ENCODE assay signal across 37 cellular contexts in the genomic region with DNA sequence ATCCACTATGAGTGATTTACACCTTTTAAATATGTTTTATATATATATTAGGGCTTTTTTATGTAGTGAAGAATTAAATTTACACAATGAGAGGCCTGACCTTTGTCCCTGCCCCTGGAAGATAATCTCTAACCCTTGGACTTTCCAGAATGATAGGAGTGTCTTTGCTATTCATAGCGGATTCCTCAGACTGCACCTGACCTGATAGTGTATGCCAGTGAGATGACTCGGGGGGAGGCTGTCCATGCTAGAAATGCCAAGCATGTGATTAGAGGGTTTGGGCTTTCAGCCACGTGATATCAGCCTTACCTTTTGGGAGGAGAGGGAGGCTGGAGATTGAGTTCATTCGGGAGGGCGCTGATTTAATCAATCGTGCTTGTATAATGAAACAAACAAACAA. TPM values are rescaled to one million over a fixed set of nuclear protein-coding genes. Genes with fewer than 3 reads are reported as not detected.
"Had no signal": no experiment of that assay in that cellular context is flagged by ENCODE, and none has a peak within 500 bp of the region (broad histone marks: within the 10 kb centered on the region; RNA-seq: fewer than 3 reads in every experiment).

No MANE protein-coding gene starts in this region.

- H3K27me3 ChIP-seq: adrenal gland, body of pancreas, brain microvascular endothelial cell, breast epithelium had no signal

- H3K27ac ChIP-seq: adrenal gland, body of pancreas, brain microvascular endothelial cell, breast epithelium, VCaP had no signal

- H3K4me1 Mint-ChIP-seq: activated B cell treated with CpG ODN at 0.5 μM for 24 hours; activated CD4-positive, alpha-beta T cell treated with anti-CD3 and anti-CD28 coated beads, Interleukin-2, amount 10 ng/mL, durations not matched to agents 24 days and 14 days; activated naive CD8-positive, alpha-beta T cell treated with anti-CD3 and anti-CD28 coated beads for 36 hours; activated T-helper 17 cell treated with anti-CD3 and anti-CD28 coated beads, Interleukin-2, amount 50 U/mL, for 72 hours had no signal

- H3K27ac Mint-ChIP-seq: activated B cell treated with CpG ODN at 0.5 μM for 24 hours; activated CD4-positive, alpha-beta memory T cell treated with anti-CD3 and anti-CD28 coated beads for 36 hours; activated CD4-positive, alpha-beta T cell treated with anti-CD3 and anti-CD28 coated beads, Interleukin-2, amount 10 ng/mL, durations not matched to agents 24 days and 14 days; activated CD8-positive, alpha-beta T cell treated with anti-CD3 and anti-CD28 coated beads for 36 hours; activated naive CD4-positive, alpha-beta T cell treated with anti-CD3 and anti-CD28 coated beads for 36 hours; activated naive CD4-positive, alpha-beta T cell treated with anti-CD3 and anti-CD28 coated beads, Interleukin-2, amount 50 U/mL, for 72 hours; activated naive CD8-positive, alpha-beta T cell treated with anti-CD3 and anti-CD28 coated beads for 36 hours; activated T-cell treated with anti-CD3 and anti-CD28 coated beads, Interleukin-2, amount 50 U/mL, for 72 hours; activated T-helper 1 cell treated with anti-CD3 and anti-CD28 coated beads, Interleukin-12 subunit alpha, Interleukin-12 subunit beta, Interleukin-2, Interleukin-4 antibody, amounts not matched to agents 30 ng/mL and 10 ng/mL and 1 ng/mL, durations not matched to agents 14 hours and 24 hours and 36 hours; activated T-helper 17 cell treated with anti-CD3 and anti-CD28 coated beads, Interleukin-2, amount 50 U/mL, for 72 hours; T-helper 1 cell treated with Interleukin-12 subunit alpha and Interleukin-12 subunit beta and Interleukin-4 antibody, amounts not matched to agents 30 μg/mL and 1 μg/mL, for 36 hours; T-helper 2 cell treated with Interferon-gamma antibody and Interleukin-4, amounts not matched to agents 5 μg/mL and 100 μg/mL, for 36 hours had no signal

- H3K4me1 ChIP-seq: body of pancreas, breast epithelium had no signal

- H3K4me3 ChIP-seq: adrenal gland, body of pancreas, breast epithelium had no signal

- H3K4me3 Mint-ChIP-seq: activated B cell treated with CpG ODN at 0.5 μM for 24 hours; activated CD4-positive, alpha-beta memory T cell treated with anti-CD3 and anti-CD28 coated beads for 36 hours; activated CD4-positive, alpha-beta T cell treated with anti-CD3 and anti-CD28 coated beads, Interleukin-2, amount 10 ng/mL, durations not matched to agents 24 days and 14 days; activated CD8-positive, alpha-beta T cell treated with anti-CD3 and anti-CD28 coated beads for 36 hours; activated naive CD4-positive, alpha-beta T cell treated with anti-CD3 and anti-CD28 coated beads for 36 hours; activated naive CD8-positive, alpha-beta T cell treated with anti-CD3 and anti-CD28 coated beads for 36 hours; activated T-cell treated with anti-CD3 and anti-CD28 coated beads, Interleukin-2, amount 50 U/mL, for 4 hours; activated T-cell treated with anti-CD3 and anti-CD28 coated beads, Interleukin-2, amount 50 U/mL, for 72 hours; activated T-helper 1 cell treated with anti-CD3 and anti-CD28 coated beads, Interleukin-12 subunit alpha, Interleukin-12 subunit beta, Interleukin-2, Interleukin-4 antibody, amounts not matched to agents 30 ng/mL and 10 ng/mL and 1 ng/mL, durations not matched to agents 14 hours and 24 hours and 36 hours; activated T-helper 17 cell treated with anti-CD3 and anti-CD28 coated beads, Interleukin-2, amount 50 U/mL, for 72 hours; T-helper 1 cell treated with Interleukin-12 subunit alpha and Interleukin-12 subunit beta and Interleukin-4 antibody, amounts not matched to agents 30 μg/mL and 1 μg/mL, for 36 hours; T-helper 2 cell treated with Interferon-gamma antibody and Interleukin-4, amounts not matched to agents 5 μg/mL and 100 μg/mL, for 36 hours had no signal

- H3K36me3 ChIP-seq: adrenal gland, brain microvascular endothelial cell, breast epithelium had no signal

- H3K9me3 ChIP-seq: adrenal gland, body of pancreas, breast epithelium had no signal

- ATAC-seq: activated CD8-positive, alpha-beta T cell treated with anti-CD3 and anti-CD28 coated beads for 36 hours; activated naive CD4-positive, alpha-beta T cell treated with anti-CD3 and anti-CD28 coated beads, Interleukin-2, amount 50 U/mL, for 72 hours; activated T-cell treated with anti-CD3 and anti-CD28 coated beads, Interleukin-2, amount 50 U/mL, for 4 hours; activated T-cell treated with anti-CD3 and anti-CD28 coated beads, Interleukin-2, amount 50 U/mL, for 72 hours; activated T-helper 17 cell treated with anti-CD3 and anti-CD28 coated beads, Interleukin-2, amount 50 U/mL, for 72 hours; body of pancreas had no signal

- H3K9me3 Mint-ChIP-seq: activated CD4-positive, alpha-beta memory T cell treated with anti-CD3 and anti-CD28 coated beads for 36 hours; activated CD4-positive, alpha-beta T cell treated with anti-CD3 and anti-CD28 coated beads, Interleukin-2, amount 10 ng/mL, durations not matched to agents 24 days and 14 days; activated CD8-positive, alpha-beta T cell treated with anti-CD3 and anti-CD28 coated beads for 36 hours; activated T-helper 1 cell treated with anti-CD3 and anti-CD28 coated beads, Interleukin-12 subunit alpha, Interleukin-12 subunit beta, Interleukin-2, Interleukin-4 antibody, amounts not matched to agents 30 ng/mL and 10 ng/mL and 1 ng/mL, durations not matched to agents 14 hours and 24 hours and 36 hours; T-helper 1 cell treated with Interleukin-12 subunit alpha and Interleukin-12 subunit beta and Interleukin-4 antibody, amounts not matched to agents 30 μg/mL and 1 μg/mL, for 36 hours; T-helper 2 cell treated with Interferon-gamma antibody and Interleukin-4, amounts not matched to agents 5 μg/mL and 100 μg/mL, for 36 hours had no signal

- DNase-seq: activated B cell treated with CpG ODN at 0.5 μM for 24 hours; activated CD4-positive, alpha-beta memory T cell treated with anti-CD3 and anti-CD28 coated beads for 36 hours; activated CD4-positive, alpha-beta T cell treated with anti-CD3 and anti-CD28 coated beads for 4 hours; activated CD4-positive, alpha-beta T cell treated with anti-CD3 and anti-CD28 coated beads, Interleukin-2, amount 10 ng/mL, durations not matched to agents 24 days and 14 days; activated CD4-positive, alpha-beta T cell treated with anti-CD3 and anti-CD28 coated beads, Interleukin-2, amount 50 U/mL, for 1 hour; activated CD4-positive, alpha-beta T cell treated with anti-CD3 and anti-CD28 coated beads, Interleukin-2, amount 50 U/mL, for 4 hours; activated CD4-positive, CD25-positive, alpha-beta regulatory T cell treated with anti-CD3 and anti-CD28 coated beads, Interleukin-2, amount 50 U/mL, for 72 hours; activated CD8-positive, alpha-beta memory T cell treated with anti-CD3 and anti-CD28 coated beads, Interleukin-2, amount 50 U/mL, for 4 hours; activated CD8-positive, alpha-beta T cell treated with anti-CD3 and anti-CD28 coated beads for 36 hours; activated effector memory CD4-positive, alpha-beta T cell treated with anti-CD3 and anti-CD28 coated beads, Interleukin-2, amount 50 U/mL, for 16 hours; activated gamma-delta T cell treated with Interleukin-2 at 50 U/mL for 16 hours; activated naive CD4-positive, alpha-beta T cell; activated naive CD4-positive, alpha-beta T cell treated with anti-CD3 and anti-CD28 coated beads for 36 hours; activated naive CD4-positive, alpha-beta T cell treated with anti-CD3 and anti-CD28 coated beads, Interleukin-2, amount 50 U/mL, for 16 hours; activated naive CD8-positive, alpha-beta T cell treated with anti-CD3 and anti-CD28 coated beads for 36 hours; activated T-cell treated with anti-CD3 and anti-CD28 coated beads for 4 hours; activated T-cell treated with anti-CD3 and anti-CD28 coated beads, Interleukin-2, amount 50 U/mL, for 1 hour; activated T-cell treated with anti-CD3 and anti-CD28 coated beads, Interleukin-2, amount 50 U/mL, for 4 hours; activated T-cell treated with anti-CD3 and anti-CD28 coated beads, Interleukin-2, amount 50 U/mL, for 72 hours; adrenal gland; amniotic stem cell; aorta; body of pancreas; brain microvascular endothelial cell; central memory CD4-positive, alpha-beta T cell; T-helper 1 cell; T-helper 2 cell; T-helper 9 cell had no signal

- H3K27me3 Mint-ChIP-seq: activated B cell treated with CpG ODN at 0.5 μM for 24 hours; activated CD4-positive, alpha-beta T cell treated with anti-CD3 and anti-CD28 coated beads, Interleukin-2, amount 10 ng/mL, durations not matched to agents 24 days and 14 days; activated naive CD8-positive, alpha-beta T cell treated with anti-CD3 and anti-CD28 coated beads for 36 hours; activated T-helper 17 cell treated with anti-CD3 and anti-CD28 coated beads, Interleukin-2, amount 50 U/mL, for 72 hours had no signal

- H3K36me3 Mint-ChIP-seq: activated CD4-positive, alpha-beta memory T cell treated with anti-CD3 and anti-CD28 coated beads for 36 hours; activated naive CD4-positive, alpha-beta T cell treated with anti-CD3 and anti-CD28 coated beads, Interleukin-2, amount 50 U/mL, for 72 hours; activated naive CD8-positive, alpha-beta T cell treated with anti-CD3 and anti-CD28 coated beads for 36 hours had no signal

RNA-seq across cellular contexts. Expression of a gene that starts 44.1 kb away (rescaled TPM):
- total RNA-seq: activated B cell treated with CpG ODN at 0.5 μM for 24 hours; activated CD4-positive, alpha-beta memory T cell treated with anti-CD3 and anti-CD28 coated beads for 36 hours; activated CD4-positive, alpha-beta T cell treated with anti-CD3 and anti-CD28 coated beads, Interleukin-2, amount 10 ng/mL, durations not matched to agents 24 days and 14 days; activated CD8-positive, alpha-beta memory T cell treated with anti-CD3 and anti-CD28 coated beads for 36 hours; activated CD8-positive, alpha-beta T cell treated with anti-CD3 and anti-CD28 coated beads for 36 hours; activated naive CD4-positive, alpha-beta T cell treated with anti-CD3 and anti-CD28 coated beads for 36 hours; activated naive CD4-positive, alpha-beta T cell treated with anti-CD3 and anti-CD28 coated beads, Interleukin-2, amount 50 U/mL, for 72 hours; activated naive CD8-positive, alpha-beta T cell treated with anti-CD3 and anti-CD28 coated beads for 36 hours; activated T-cell treated with anti-CD3 and anti-CD28 coated beads, Interleukin-2, amount 50 U/mL, for 4 hours; activated T-cell treated with anti-CD3 and anti-CD28 coated beads, Interleukin-2, amount 50 U/mL, for 72 hours; activated T-helper 1 cell treated with anti-CD3 and anti-CD28 coated beads, Interleukin-12 subunit alpha, Interleukin-12 subunit beta, Interleukin-2, Interleukin-4 antibody, amounts not matched to agents 30 ng/mL and 10 ng/mL and 1 ng/mL, durations not matched to agents 14 hours and 24 hours and 36 hours; activated T-helper 17 cell treated with anti-CD3 and anti-CD28 coated beads, Interleukin-2, amount 50 U/mL, for 72 hours; astrocyte; body of pancreas had no signal
- polyA plus RNA-seq: aorta had no signal
